13 cellular contexts compared by ENCODE assay signal in the genomic region with DNA sequence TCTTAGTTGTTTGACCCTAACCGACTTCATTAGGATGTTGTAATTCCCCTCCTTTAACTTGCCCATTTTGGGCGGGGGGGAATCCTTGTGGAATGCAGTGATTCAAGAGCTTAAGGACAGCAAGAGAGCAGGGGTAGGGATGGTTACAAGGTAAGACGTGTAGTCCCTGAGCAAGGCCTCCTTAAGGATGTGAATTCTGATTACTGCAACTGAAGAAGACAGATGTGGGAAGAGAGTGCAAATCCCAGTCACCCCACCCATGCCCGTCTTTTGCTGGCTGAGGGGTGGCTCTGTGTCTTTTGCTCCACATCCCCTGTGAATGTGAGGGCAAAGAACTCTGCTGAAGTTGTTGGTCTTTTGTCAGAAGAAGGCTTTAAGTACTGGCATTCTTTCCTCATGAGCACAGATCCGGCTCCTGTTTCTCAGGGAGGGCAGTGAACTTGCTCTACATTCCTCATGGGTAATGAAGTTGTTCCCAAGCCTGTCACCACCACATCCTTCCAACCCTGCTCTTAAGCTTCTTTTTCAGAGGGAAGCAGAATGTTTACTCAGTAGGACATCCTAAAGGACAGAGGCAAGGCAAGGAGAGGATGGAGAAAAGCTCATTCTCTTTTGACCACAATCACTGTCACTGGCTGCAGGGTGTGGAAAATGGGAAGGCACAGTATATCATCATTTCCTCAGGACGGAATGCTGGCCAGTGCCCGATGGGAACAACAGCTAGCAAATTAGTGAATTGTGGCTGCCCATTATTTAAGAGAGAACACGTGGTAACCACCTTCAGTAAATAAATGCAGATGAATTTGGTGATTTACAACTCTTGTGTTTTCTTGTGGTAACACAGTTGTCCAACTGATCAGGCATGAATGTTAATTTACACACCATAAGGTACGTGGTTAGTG.
DNase-seq lines count a peak whose midpoint lies in the region; ATAC-seq and TF ChIP-seq lines count a peak whose summit lies in the region.
"Had no signal": no experiment of that assay in that cellular context is flagged by ENCODE, and none has a peak within 500 bp of the region (broad histone marks: within the 10 kb centered on the region; RNA-seq: fewer than 3 reads in every experiment).

No MANE protein-coding gene starts in this region.

- peaks cover 14% of the 10 kb centered on the region for H3K36me3 Mint-ChIP-seq in endodermal cell (ENCODE audit: low read depth)
- H3K36me3 Mint-ChIP-seq in stimulated activated effector memory CD8-positive, alpha-beta T cell treated with anti-CD3 and anti-CD28 coated beads, Interleukin-12 subunit alpha, Interleukin-12 subunit beta, amount 100 ng/mL, for 72 hours: no peaks in the 10 kb centered on the region

- H3K4me3 ChIP-seq in heart left ventricle (no peak overlapping the region), endodermal cell (ENCODE audit: low read length) (no peak overlapping the region), right lobe of liver (no peak overlapping the region)
- no peak overlapping the region for H3K4me3 ChIP-seq in effector memory CD4-positive, alpha-beta T cell (ENCODE audit: insufficient read depth, low read depth, low read length, poor library complexity, severe bottlenecking)
- H3K4me3 ChIP-seq: BLaER1, gastrocnemius medialis had no signal

- intact Hi-C loops in heart left ventricle (cut with DNase I) (loop anchor here in 2 of 10 donors (1.0 to 5.0 kb wide), 2 partner anchors 44 to 60 kb away; partner anchors contain the start of gene RAI14 (in 1 of the 2)), Right ventricle myocardium superior (cut with DNase I) (no loop called here), right lobe of liver (cut with DNase I) (no loop called here)

- H3K9ac ChIP-seq in endodermal cell (ENCODE audit: extremely low read depth, low read length, poor library complexity, severe bottlenecking): peak overlapping the region; percentile 7
- H3K9ac ChIP-seq: BLaER1 had no signal

- H3K27me3 Mint-ChIP-seq in endodermal cell (ENCODE audit: insufficient read depth): no peaks in the 10 kb centered on the region

- ATAC-seq in heart left ventricle (peak in 3 of 4 donors; percentile 45 to 65 (median 54)), Right ventricle myocardium superior (ENCODE audit: poor library complexity) (no peak), right lobe of liver (peak in 3 of 4 donors; percentile 14 to 40 (median 16))
- ATAC-seq in stimulated activated effector memory CD8-positive, alpha-beta T cell treated with anti-CD3 and anti-CD28 coated beads, Interleukin-12 subunit alpha, Interleukin-12 subunit beta, amount 100 ng/mL, for 72 hours: no peak
- ATAC-seq: gastrocnemius medialis had no signal

- DNase-seq in heart left ventricle (no peak), Right ventricle myocardium superior (no peak), endodermal cell (peak; percentile 85), right lobe of liver (no peak), DMS53 (lab: John Stamatoyannopoulos, UW) (no peak), erythroblast (lab: John Stamatoyannopoulos, UW) (no peak)
- DNase-seq in effector memory CD4-positive, alpha-beta T cell: no peak
- DNase-seq in stimulated activated effector memory CD8-positive, alpha-beta T cell treated with anti-CD3 and anti-CD28 coated beads, Interleukin-12 subunit alpha, Interleukin-12 subunit beta, amount 100 ng/mL, for 72 hours (ENCODE audit: low spot score in 2 of 2): no peak
- DNase-seq: activated CD8-positive, alpha-beta memory T cell treated with anti-CD3 and anti-CD28 coated beads for 24 hours; gastrocnemius medialis; NCI-H524 treated with DMSO at 0.1 percent for 48 hours; stimulated activated CD4-positive, alpha-beta T cell treated with anti-CD3 and anti-CD28 coated beads, Interleukin-4, amount 100 ng/mL, for 1 hour had no signal

- peak overlapping the region; percentile 86 for H3K27ac Mint-ChIP-seq in endodermal cell
- no peak overlapping the region for H3K27ac Mint-ChIP-seq in stimulated activated effector memory CD8-positive, alpha-beta T cell treated with anti-CD3 and anti-CD28 coated beads, Interleukin-12 subunit alpha, Interleukin-12 subunit beta, amount 100 ng/mL, for 72 hours

- no peaks in the 10 kb centered on the region for H3K9me3 Mint-ChIP-seq in endodermal cell
- no peaks in the 10 kb centered on the region for H3K9me3 Mint-ChIP-seq in stimulated activated effector memory CD8-positive, alpha-beta T cell treated with anti-CD3 and anti-CD28 coated beads, Interleukin-12 subunit alpha, Interleukin-12 subunit beta, amount 100 ng/mL, for 72 hours

- H3K4me3 Mint-ChIP-seq in endodermal cell: no peak overlapping the region
- no peak overlapping the region for H3K4me3 Mint-ChIP-seq in stimulated activated effector memory CD8-positive, alpha-beta T cell treated with anti-CD3 and anti-CD28 coated beads, Interleukin-12 subunit alpha, Interleukin-12 subunit beta, amount 100 ng/mL, for 72 hours

- no peak for TF ChIP-seq POLR2A in heart left ventricle (IDR thresholded peaks at IDR 0.05)
- TF ChIP-seq POLR2A in right lobe of liver (IDR thresholded peaks at IDR 0.05): no peak
- no peak for TF ChIP-seq POLR2A in erythroblast (IDR thresholded peaks at IDR 0.05; ENCODE audit: low read length)

- peaks cover 34% of the 10 kb centered on the region for H3K4me1 Mint-ChIP-seq in endodermal cell
- no peaks in the 10 kb centered on the region for H3K4me1 Mint-ChIP-seq in stimulated activated effector memory CD8-positive, alpha-beta T cell treated with anti-CD3 and anti-CD28 coated beads, Interleukin-12 subunit alpha, Interleukin-12 subunit beta, amount 100 ng/mL, for 72 hours

- H3K27me3 ChIP-seq in heart left ventricle (no peaks in the 10 kb centered on the region), endodermal cell (ENCODE audit: control insufficient read depth, insufficient read depth, low read length, poor library complexity, severe bottlenecking) (no peaks in the 10 kb centered on the region), right lobe of liver (no peaks in the 10 kb centered on the region)
- no peaks in the 10 kb centered on the region for H3K27me3 ChIP-seq in effector memory CD4-positive, alpha-beta T cell (replicated peaks; ENCODE audit: control insufficient read depth, insufficient read depth, low read length, poor library complexity, severe bottlenecking)
- H3K27me3 ChIP-seq: BLaER1, gastrocnemius medialis had no signal

- H3K27ac ChIP-seq in heart left ventricle (peak overlapping the region in 5 of 12 donors; percentile 10 to 47 (median 36)), endodermal cell (ENCODE audit: low read depth, low read length) (peak overlapping the region; percentile 61), right lobe of liver (no peak overlapping the region)
- H3K27ac ChIP-seq in effector memory CD4-positive, alpha-beta T cell (ENCODE audit: insufficient read depth, low read length, poor library complexity, severe bottlenecking): no peak overlapping the region
- H3K27ac ChIP-seq: BLaER1, gastrocnemius medialis had no signal

- 50 to 59% (median 51%) methylated on average over 9 of the region's 9 CpGs for WGBS in heart left ventricle, 4 donors
- 51 to 65% methylated on average over 6 to 9 of the region's 9 CpGs for WGBS in endodermal cell (ENCODE audit: insufficient coverage in 1 of 2, insufficient read length in 1 of 2), 2 experiments
- WGBS in right lobe of liver (ENCODE audit: insufficient coverage, low coverage, low lambda C conversion rate, missing lambda C conversion rate): 64% methylated on average over 8 of the region's 9 CpGs

- H3K4me1 ChIP-seq in heart left ventricle (peaks cover 0 to 20% (median 7%) of the 10 kb centered on the region in 12 donors), endodermal cell (ENCODE audit: control insufficient read depth, insufficient read depth, low read length) (peaks cover 4% of the 10 kb centered on the region), right lobe of liver (peaks cover 0 to 16% (median 2%) of the 10 kb centered on the region in 4 donors)
- no peaks in the 10 kb centered on the region for H3K4me1 ChIP-seq in effector memory CD4-positive, alpha-beta T cell (ENCODE audit: control insufficient read depth, insufficient read depth, low read length, poor library complexity, severe bottlenecking)
- H3K4me1 ChIP-seq: gastrocnemius medialis had no signal

- H3K9me3 ChIP-seq in heart left ventricle (no peaks in the 10 kb centered on the region), endodermal cell (ENCODE audit: control insufficient read depth, low read length) (no peaks in the 10 kb centered on the region), right lobe of liver (no peaks in the 10 kb centered on the region)
- no peaks in the 10 kb centered on the region for H3K9me3 ChIP-seq in effector memory CD4-positive, alpha-beta T cell (ENCODE audit: control insufficient read depth, low read length)
- H3K9me3 ChIP-seq: BLaER1, gastrocnemius medialis had no signal

- H3K36me3 ChIP-seq in heart left ventricle: no peaks in the 10 kb centered on the region
- H3K36me3 ChIP-seq in endodermal cell (ENCODE audit: control insufficient read depth, insufficient read depth, low read length): peaks cover 9% of the 10 kb centered on the region
- no peaks in the 10 kb centered on the region for H3K36me3 ChIP-seq in right lobe of liver
- no peaks in the 10 kb centered on the region for H3K36me3 ChIP-seq in effector memory CD4-positive, alpha-beta T cell (ENCODE audit: control insufficient read depth, insufficient read depth, low read length)
- H3K36me3 ChIP-seq: BLaER1, gastrocnemius medialis had no signal

- TF ChIP-seq CTCF in heart left ventricle (IDR thresholded peaks at IDR 0.05) (no peak), endodermal cell (conservative IDR thresholded peaks at IDR 0.05) (no peak), right lobe of liver (IDR thresholded peaks at IDR 0.05) (no peak)

Comparison
In these comparisons a context has a peak if more than half of its experiments do, and no peak if none do; other contexts are left out.
1. ATAC-seq: peak in heart left ventricle (3 of 4) and right lobe of liver (3 of 4); none in Right ventricle myocardium superior (single experiment) and stimulated activated effector memory CD8-positive, alpha-beta T cell treated with anti-CD3 and anti-CD28 coated beads, Interleukin-12 subunit alpha, Interleukin-12 subunit beta, amount 100 ng/mL, for 72 hours (single experiment).